32 cellular contexts compared by ENCODE assay signal in genomic region chr14:34345718-34346465, GRCh38.
"Had no signal": no experiment of that assay in that cellular context is flagged by ENCODE, and none has a peak within 500 bp of the region (broad histone marks: within the 10 kb centered on the region; RNA-seq: fewer than 3 reads in every experiment).

No MANE protein-coding gene starts in this region.

- DNase-seq: activated B cell treated with CpG ODN at 0.5 μM for 24 hours; activated CD4-positive, alpha-beta T cell treated with anti-CD3 and anti-CD28 coated beads for 48 hours; activated CD4-positive, alpha-beta T cell treated with anti-CD3 and anti-CD28 coated beads, Interleukin-2, amount 50 U/mL, for 1 hour; activated CD4-positive, alpha-beta T cell treated with anti-CD3 and anti-CD28 coated beads, Interleukin-2, amount 50 U/mL, for 48 hours; activated CD8-positive, alpha-beta memory T cell treated with anti-CD3 and anti-CD28 coated beads for 24 hours; activated CD8-positive, alpha-beta T cell treated with anti-CD3 and anti-CD28 coated beads for 36 hours; activated effector memory CD4-positive, alpha-beta T cell treated with anti-CD3 and anti-CD28 coated beads, Interleukin-2, amount 50 U/mL, for 16 hours; activated naive CD4-positive, alpha-beta T cell treated with anti-CD3 and anti-CD28 coated beads for 36 hours; activated naive CD8-positive, alpha-beta T cell treated with anti-CD3 and anti-CD28 coated beads for 36 hours; activated naive CD8-positive, alpha-beta T cell treated with anti-CD3 and anti-CD28 coated beads, Interleukin-2, amount 50 U/mL, for 24 hours; activated T-cell treated with anti-CD3 and anti-CD28 coated beads, Interleukin-2, amount 50 U/mL, for 1 hour; activated T-cell treated with anti-CD3 and anti-CD28 coated beads, Interleukin-2, amount 50 U/mL, for 48 hours; adrenal gland; amygdala; aorta; body of pancreas; caudate nucleus; colonic mucosa; effector CD8-positive, alpha-beta T cell; esophagus squamous epithelium; foreskin melanocyte; T-helper 17 cell; T1000; WERI-Rb-1 had no signal

- H3K4me1 Mint-ChIP-seq: activated B cell treated with CpG ODN at 0.5 μM for 24 hours; activated naive CD8-positive, alpha-beta T cell treated with anti-CD3 and anti-CD28 coated beads for 36 hours; T-helper 17 cell had no signal

- H3K4me3 ChIP-seq: adrenal gland, body of pancreas, colonic mucosa, esophagus squamous epithelium, gastroesophageal sphincter had no signal

- H3K27ac ChIP-seq: adrenal gland, body of pancreas, colonic mucosa, epithelial cell of prostate, esophagus squamous epithelium, gastroesophageal sphincter, WERI-Rb-1 had no signal

- H3K9me3 Mint-ChIP-seq: activated B cell treated with CpG ODN at 0.5 μM for 24 hours; activated CD8-positive, alpha-beta T cell treated with anti-CD3 and anti-CD28 coated beads for 36 hours; activated naive CD4-positive, alpha-beta T cell treated with anti-CD3 and anti-CD28 coated beads, Interleukin-2, amount 50 U/mL, for 24 hours; activated naive CD8-positive, alpha-beta T cell treated with anti-CD3 and anti-CD28 coated beads for 36 hours; activated naive CD8-positive, alpha-beta T cell treated with anti-CD3 and anti-CD28 coated beads, Interleukin-2, amount 50 U/mL, for 24 hours; activated T-helper 1 cell treated with anti-CD3 and anti-CD28 coated beads, Interleukin-12 subunit alpha, Interleukin-12 subunit beta, Interleukin-2, Interleukin-4 antibody, amounts not matched to agents 30 ng/mL and 10 ng/mL and 1 ng/mL, durations not matched to agents 14 hours and 24 hours and 36 hours; activated T-helper 2 cell treated with anti-CD3 and anti-CD28 coated beads, Interferon-gamma antibody, Interleukin-2, Interleukin-4, amounts not matched to agents 10 μg/mL and 5 μg/mL and 100 μg/mL, durations not matched to agents 14 hours and 24 hours and 36 hours; T-helper 2 cell treated with Interferon-gamma antibody and Interleukin-4, amounts not matched to agents 5 μg/mL and 100 μg/mL, for 36 hours had no signal

- H3K36me3 Mint-ChIP-seq: activated naive CD4-positive, alpha-beta T cell treated with anti-CD3 and anti-CD28 coated beads, Interleukin-2, amount 50 U/mL, for 24 hours; activated naive CD8-positive, alpha-beta T cell treated with anti-CD3 and anti-CD28 coated beads for 36 hours had no signal

- H3K9me3 ChIP-seq: adrenal gland, body of pancreas, colonic mucosa, esophagus squamous epithelium had no signal

- H3K4me1 ChIP-seq: adrenal gland, body of pancreas, colonic mucosa, gastroesophageal sphincter had no signal

- ATAC-seq: activated CD8-positive, alpha-beta T cell treated with anti-CD3 and anti-CD28 coated beads for 36 hours; activated naive CD8-positive, alpha-beta T cell treated with anti-CD3 and anti-CD28 coated beads, Interleukin-2, amount 50 U/mL, for 24 hours; body of pancreas; gastroesophageal sphincter; T-helper 17 cell had no signal

- H3K4me3 Mint-ChIP-seq: activated naive CD4-positive, alpha-beta T cell treated with anti-CD3 and anti-CD28 coated beads for 36 hours; activated naive CD8-positive, alpha-beta T cell treated with anti-CD3 and anti-CD28 coated beads for 36 hours; activated T-helper 1 cell treated with anti-CD3 and anti-CD28 coated beads, Interleukin-12 subunit alpha, Interleukin-12 subunit beta, Interleukin-2, Interleukin-4 antibody, amounts not matched to agents 30 ng/mL and 10 ng/mL and 1 ng/mL, durations not matched to agents 14 hours and 24 hours and 36 hours; T-helper 17 cell; T-helper 2 cell treated with Interferon-gamma antibody and Interleukin-4, amounts not matched to agents 5 μg/mL and 100 μg/mL, for 36 hours had no signal

- H3K36me3 ChIP-seq: adrenal gland, colonic mucosa, esophagus squamous epithelium, gastroesophageal sphincter, WERI-Rb-1 had no signal

- H3K27me3 Mint-ChIP-seq: activated B cell treated with CpG ODN at 0.5 μM for 24 hours; activated CD8-positive, alpha-beta T cell treated with anti-CD3 and anti-CD28 coated beads for 36 hours; activated naive CD4-positive, alpha-beta T cell treated with anti-CD3 and anti-CD28 coated beads, Interleukin-2, amount 50 U/mL, for 24 hours; activated naive CD8-positive, alpha-beta T cell treated with anti-CD3 and anti-CD28 coated beads for 36 hours; activated naive CD8-positive, alpha-beta T cell treated with anti-CD3 and anti-CD28 coated beads, Interleukin-2, amount 50 U/mL, for 24 hours; T-helper 17 cell had no signal

- FAIRE-seq: endometrium, endothelial cell of umbilical vein had no signal

- H3K27me3 ChIP-seq: adrenal gland, body of pancreas, colonic mucosa, esophagus squamous epithelium, gastroesophageal sphincter had no signal

- H3K27ac Mint-ChIP-seq: activated B cell treated with CpG ODN at 0.5 μM for 24 hours; activated CD8-positive, alpha-beta T cell treated with anti-CD3 and anti-CD28 coated beads for 36 hours; activated naive CD4-positive, alpha-beta T cell treated with anti-CD3 and anti-CD28 coated beads for 36 hours; activated naive CD4-positive, alpha-beta T cell treated with anti-CD3 and anti-CD28 coated beads, Interleukin-2, amount 50 U/mL, for 24 hours; activated naive CD8-positive, alpha-beta T cell treated with anti-CD3 and anti-CD28 coated beads for 36 hours; activated naive CD8-positive, alpha-beta T cell treated with anti-CD3 and anti-CD28 coated beads, Interleukin-2, amount 50 U/mL, for 24 hours; activated T-helper 1 cell treated with anti-CD3 and anti-CD28 coated beads, Interleukin-12 subunit alpha, Interleukin-12 subunit beta, Interleukin-2, Interleukin-4 antibody, amounts not matched to agents 30 ng/mL and 10 ng/mL and 1 ng/mL, durations not matched to agents 14 hours and 24 hours and 36 hours; activated T-helper 2 cell treated with anti-CD3 and anti-CD28 coated beads, Interferon-gamma antibody, Interleukin-2, Interleukin-4, amounts not matched to agents 10 μg/mL and 5 μg/mL and 100 μg/mL, durations not matched to agents 14 hours and 24 hours and 36 hours; T-helper 17 cell; T-helper 2 cell treated with Interferon-gamma antibody and Interleukin-4, amounts not matched to agents 5 μg/mL and 100 μg/mL, for 36 hours had no signal
